8 cellular contexts compared by ENCODE assay signal in the genomic region with DNA sequence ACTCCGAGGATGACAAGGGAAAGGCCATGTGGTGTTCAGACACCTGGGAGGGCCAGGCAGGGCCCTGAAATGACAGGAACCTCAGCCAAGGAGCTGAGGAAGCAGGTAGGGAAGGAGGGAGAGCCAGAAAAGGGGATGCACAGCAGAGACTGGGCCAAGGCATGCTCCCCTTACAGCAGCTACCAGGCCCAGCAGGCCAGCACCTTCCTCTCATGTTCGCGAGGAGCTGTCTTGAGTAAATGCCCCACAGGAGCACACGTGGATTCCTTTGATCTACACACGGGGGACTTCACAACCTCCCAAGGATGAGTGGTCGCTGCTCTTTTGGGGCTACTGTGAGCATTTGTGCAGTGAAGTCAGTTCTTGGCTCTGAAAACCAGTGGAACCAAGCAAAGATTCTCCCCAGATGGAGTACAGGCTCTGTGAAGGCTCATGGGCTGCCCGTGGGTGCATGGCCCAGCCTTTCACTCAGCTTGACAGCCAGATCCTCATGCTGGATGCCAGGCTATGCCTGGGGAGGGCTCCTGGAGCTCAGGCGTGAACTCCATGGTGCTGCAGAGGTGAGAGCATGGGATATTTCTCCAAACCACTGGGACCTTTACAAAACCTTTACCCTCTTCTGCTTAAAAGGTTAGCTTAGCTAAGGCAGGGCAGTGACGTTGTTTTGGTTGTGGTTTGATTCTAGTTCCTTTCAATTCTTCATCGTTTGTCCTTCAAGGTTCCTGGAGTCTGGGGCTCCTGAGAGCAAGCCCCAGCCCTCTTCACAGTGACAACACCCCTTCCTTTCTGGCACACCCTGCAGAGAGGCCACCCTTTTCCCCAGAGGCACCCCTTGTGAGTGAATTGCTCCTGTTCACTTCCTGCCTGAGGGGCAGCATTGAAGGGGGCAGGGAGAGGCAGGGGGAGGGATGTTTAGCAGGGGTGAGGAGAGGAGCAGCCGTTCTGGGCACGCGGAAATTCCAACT.
DNase-seq lines count a peak whose midpoint lies in the region; TF ChIP-seq lines count a peak whose summit lies in the region.

No MANE protein-coding gene starts in this region.

- no peak for TF ChIP-seq CTCF in GM20000 (IDR thresholded peaks at IDR 0.05; ENCODE audit: extremely low read depth, missing control alignments)

- no peaks in the 10 kb centered on the region for H3K36me3 Mint-ChIP-seq in IgD-negative memory B cell

- peaks cover 22 to 29% (median 22%) of the 10 kb centered on the region in 3 donors for H3K4me1 Mint-ChIP-seq in IgD-negative memory B cell

- peak overlapping the region in 2 of 4 donors; percentile 59 to 67 for H3K4me3 Mint-ChIP-seq in IgD-negative memory B cell

- H3K27ac Mint-ChIP-seq in IgD-negative memory B cell, result peak overlapping the region; percentile 19 to 39 (median 31)

- H3K9me3 Mint-ChIP-seq in IgD-negative memory B cell, result no peaks in the 10 kb centered on the region

- H3K27me3 Mint-ChIP-seq in IgD-negative memory B cell, result no peaks in the 10 kb centered on the region

- DNase-seq in GDM1 (lab: John Stamatoyannopoulos, UW) (peak; percentile 39), GM20000 (ENCODE audit: low spot score) (peak; percentile 39), islet precursor cell (no peak), COLO829 (ENCODE audit: low spot score) (no peak), DMS153 (lab: John Stamatoyannopoulos, UW) (no peak), UCSD-AML1 (lab: John Stamatoyannopoulos, UW; ENCODE audit: unreplicated experiment) (no peak)
- peak; percentile 48 for DNase-seq in central memory CD4-positive, alpha-beta T cell

Comparison
In these comparisons a context has a peak if more than half of its experiments do, and no peak if none do; other contexts are left out.
1. DNase-seq: peak in GDM1 (single experiment), GM20000 (single experiment) and central memory CD4-positive, alpha-beta T cell (single experiment); none in islet precursor cell (single experiment), COLO829 (single experiment), DMS153 (single experiment) and UCSD-AML1 (single experiment).